In genomic region chr14:104573930-104574329, GRCh38 we compare ENCODE assay signal across 20 cellular contexts. TPM values are rescaled to one million over a fixed set of nuclear protein-coding genes. Genes with fewer than 3 reads are reported as not detected.
A peak's percentile ranks its signal among the peaks of the same experiment; 100 is the strongest.
DNase-seq lines count a peak whose midpoint lies in the region; ATAC-seq and TF ChIP-seq lines count a peak whose summit lies in the region.
"Had no signal": no experiment of that assay in that cellular context is flagged by ENCODE, and none has a peak within 500 bp of the region (broad histone marks: within the 10 kb centered on the region; RNA-seq: fewer than 3 reads in every experiment).

No MANE protein-coding gene starts in this region.

- no peaks in the 10 kb centered on the region for H3K36me3 Mint-ChIP-seq in CD14-positive monocyte

- no peaks in the 10 kb centered on the region for H3K79me2 ChIP-seq in hepatocyte

- H4K20me1 ChIP-seq in hepatocyte (ENCODE audit: insufficient read depth, poor library complexity, severe bottlenecking) = no peaks in the 10 kb centered on the region

- peak overlapping the region; percentile 60 for H3K27ac ChIP-seq in hepatocyte
- H3K27ac ChIP-seq: C4-2B, GM23248 had no signal

- no peaks in the 10 kb centered on the region for H3K36me3 ChIP-seq in hepatocyte (replicated peaks; ENCODE audit: insufficient read depth, low read depth)

- no peaks in the 10 kb centered on the region for H3K4me1 Mint-ChIP-seq in CD14-positive monocyte

- 40% methylated on average over 9 of the region's 9 CpGs for WGBS in hepatocyte (ENCODE audit: low lambda C conversion rate, missing lambda C conversion rate)

- H3K27me3 Mint-ChIP-seq in CD14-positive monocyte (ENCODE audit: low read depth in 3 of 3) = peaks cover 2 to 5% (median 2%) of the 10 kb centered on the region in 3 donors

- DNase-seq in Right ventricle myocardium inferior (ENCODE audit: missing footprints) (no peak), cardiac septum (ENCODE audit: low spot score) (no peak), erythroblast (lab: John Stamatoyannopoulos, UW) (peak; percentile 39 to 40), hepatocyte (ENCODE audit: low spot score) (peak; percentile 80), retinal pigment epithelial cell (ENCODE audit: low read depth) (peak; percentile 47), GM10266 (ENCODE audit: extremely low spot score) (no peak), GM19240 (ENCODE audit: insufficient read length, low spot score) (no peak), CD14-positive monocyte (ENCODE audit: low spot score) (no peak)
- DNase-seq: Caco-2, DMS53, GM23248, NCI-H1048, NCI-H146, NCI-H2081 treated with DMSO at 0.1 percent for 48 hours, NCI-H226, NCI-H526, PC-3 had no signal

- no peak overlapping the region for H3K27ac Mint-ChIP-seq in CD14-positive monocyte

- H3K4me3 Mint-ChIP-seq in CD14-positive monocyte = no peak overlapping the region

- H3K27me3 ChIP-seq in hepatocyte = no peaks in the 10 kb centered on the region

- no peaks in the 10 kb centered on the region for H3K9me2 ChIP-seq in hepatocyte (replicated peaks; ENCODE audit: insufficient read depth)

- H3K9me3 Mint-ChIP-seq in CD14-positive monocyte = no peaks in the 10 kb centered on the region

- no peak overlapping the region for H2AFZ ChIP-seq in hepatocyte
- H2AFZ ChIP-seq: GM23248 had no signal

- H3K4me2 ChIP-seq in hepatocyte = peak overlapping the region; percentile 68

- no peaks in the 10 kb centered on the region for H3K9me3 ChIP-seq in hepatocyte (ENCODE audit: low read depth)
- H3K9me3 ChIP-seq: Caco-2 had no signal

- no peak overlapping the region for H3K4me3 ChIP-seq in hepatocyte
- H3K4me3 ChIP-seq in retinal pigment epithelial cell (ENCODE audit: low read length) = no peak overlapping the region
- H3K4me3 ChIP-seq: GM12878, GM23248 had no signal

- intact Hi-C loops in Right ventricle myocardium inferior (cut with DNase I) (no loop called here), cardiac septum (cut with DNase I) (no loop called here), CD14-positive monocyte (cut with micrococcal nuclease) (no loop called here)

- TF ChIP-seq CTCF in hepatocyte (IDR thresholded peaks at IDR 0.05; ENCODE audit: poor library complexity) = no peak
- TF ChIP-seq CTCF in retinal pigment epithelial cell (conservative IDR thresholded peaks at IDR 0.05; ENCODE audit: low read depth, low read length) = no peak
- TF ChIP-seq CTCF in GM10266 (IDR thresholded peaks at IDR 0.05; ENCODE audit: control insufficient read depth, insufficient read depth, low read depth, missing control alignments) = no peak
- no peak for TF ChIP-seq CTCF in CD14-positive monocyte (IDR thresholded peaks at IDR 0.05)

- peak; percentile 55 for ATAC-seq in Right ventricle myocardium inferior
- ATAC-seq: GM12878, PC-3 had no signal

- peaks cover 58% of the 10 kb centered on the region for H3K4me1 ChIP-seq in hepatocyte (ENCODE audit: insufficient read depth)

- TF ChIP-seq POLR2A in erythroblast (IDR thresholded peaks at IDR 0.05; ENCODE audit: low read length) = no peak

RNA-seq across cellular contexts. Expression of gene C14orf180, which starts 5.6 kb away (rescaled TPM):
- total RNA-seq in Right ventricle myocardium inferior (40.0 TPM), cardiac septum (67.8 TPM), hepatocyte (1.2 and 2.4 TPM in 2 replicates)
- polyA plus RNA-seq in hepatocyte (1.1 and 4.5 TPM in 2 replicates), CD14-positive monocyte (not detected)
- total RNA-seq: Caco-2, GM12878, GM23248, M059J, PC-3 had no signal
- polyA plus RNA-seq: GM12878, GM23248 had no signal

RNA-seq across cellular contexts. Expression of gene TMEM179, which starts 30.6 kb away (rescaled TPM):
- total RNA-seq in Right ventricle myocardium inferior (not detected), cardiac septum (0.89 TPM), hepatocyte (1.8 and 4.3 TPM in 2 replicates)
- polyA plus RNA-seq in hepatocyte (2.1 and 2.2 TPM in 2 replicates), CD14-positive monocyte (not detected)
- total RNA-seq: Caco-2, GM12878, GM23248, PC-3 had no signal
- polyA plus RNA-seq: GM12878, GM23248 had no signal

Comparison
In these comparisons a context has a peak if more than half of its experiments do, and no peak if none do; other contexts are left out.
1. DNase-seq: peak in erythroblast (2 of 2), hepatocyte (single experiment) and retinal pigment epithelial cell (single experiment); none in Right ventricle myocardium inferior (single experiment), cardiac septum (single experiment), GM10266 (single experiment), GM19240 (single experiment) and CD14-positive monocyte (single experiment).
2. RNA of gene C14orf180, which starts 5.6 kb away (total RNA-seq): 67.8 TPM in cardiac septum (single experiment) and 40.0 TPM in Right ventricle myocardium inferior (single experiment); 1.2 to 2.4 TPM in hepatocyte; every median in the first group is over 10 times any median in the second.